In genomic region chr5:31531543-31531887, GRCh38 we compare ENCODE assay signal across 8 cellular contexts. TPM values are rescaled to one million over a fixed set of nuclear protein-coding genes. Genes with fewer than 3 reads are reported as not detected.
A peak's percentile ranks its signal among the peaks of the same experiment; 100 is the strongest.
DNase-seq lines count a peak whose midpoint lies in the region; ATAC-seq lines count a peak whose summit lies in the region.

No MANE protein-coding gene starts in this region.

- peak overlapping the region; percentile 89 for H2AFZ ChIP-seq in ACC112 (ENCODE audit: low read length, unreplicated experiment)

- H3K4me1 Mint-ChIP-seq in activated naive CD8-positive, alpha-beta T cell treated with anti-CD3 and anti-CD28 coated beads, Interleukin-2, amount 10 ng/mL, durations not matched to agents 7 days and 5 days, result peaks cover 27% of the 10 kb centered on the region

- ATAC-seq in GM18502 (IDR thresholded peaks at IDR 0.05; ENCODE audit: poor library complexity, unreplicated experiment) (peak; percentile 41), HG02870 (IDR thresholded peaks at IDR 0.05; ENCODE audit: unreplicated experiment) (peak; percentile 32)
- ATAC-seq in activated naive CD8-positive, alpha-beta T cell treated with anti-CD3 and anti-CD28 coated beads, Interleukin-2, amount 10 ng/mL, durations not matched to agents 7 days and 5 days (ENCODE audit: low read depth), result peak; percentile 41

- no peaks in the 10 kb centered on the region for H3K9me3 Mint-ChIP-seq in activated naive CD8-positive, alpha-beta T cell treated with anti-CD3 and anti-CD28 coated beads, Interleukin-2, amount 10 ng/mL, durations not matched to agents 7 days and 5 days

- peaks cover 29% of the 10 kb centered on the region for H3K36me3 ChIP-seq in ACC112 (ENCODE audit: insufficient read depth, low read length)

- H3K27me3 Mint-ChIP-seq in activated naive CD8-positive, alpha-beta T cell treated with anti-CD3 and anti-CD28 coated beads, Interleukin-2, amount 10 ng/mL, durations not matched to agents 7 days and 5 days, result no peaks in the 10 kb centered on the region

- peaks cover 55% of the 10 kb centered on the region for H3K79me2 ChIP-seq in ACC112 (ENCODE audit: control insufficient read depth, insufficient read depth, low read length, unreplicated experiment)

- POLR2A ChIA-PET in activated naive CD8-positive, alpha-beta T cell treated with anti-CD3 and anti-CD28 coated beads, Interleukin-2, amount 10 ng/mL, durations not matched to agents 7 days and 5 days (lab: Charles Lee), result interaction anchor here (0.9 to 1.2 kb wide), 2 partner anchors 9 to 15 kb away, joined by 3 to 4 read pairs; no protein-coding TSS in a partner anchor

- no peaks in the 10 kb centered on the region for H3K27me3 ChIP-seq in ACC112 (ENCODE audit: insufficient read depth, low read length)

- peak overlapping the region; percentile 95 for H3K4me3 ChIP-seq in ACC112 (ENCODE audit: low read depth, low read length)
- peak overlapping the region; percentile 93 for H3K4me3 ChIP-seq in skeletal muscle cell (ENCODE audit: low read depth, low read length)

- H3K27ac ChIP-seq in ACC112 (ENCODE audit: low read depth, low read length), result 0 out of 2 replicates have a peak overlapping the region, but pooled peaks have one; percentile 10

- H3K36me3 Mint-ChIP-seq in activated naive CD8-positive, alpha-beta T cell treated with anti-CD3 and anti-CD28 coated beads, Interleukin-2, amount 10 ng/mL, durations not matched to agents 7 days and 5 days, result peaks cover 27% of the 10 kb centered on the region

- H3K4me3 Mint-ChIP-seq in activated naive CD8-positive, alpha-beta T cell treated with anti-CD3 and anti-CD28 coated beads, Interleukin-2, amount 10 ng/mL, durations not matched to agents 7 days and 5 days, result peak overlapping the region; percentile 93

- peaks cover 25% of the 10 kb centered on the region for H3K4me1 ChIP-seq in ACC112 (ENCODE audit: control insufficient read depth, insufficient read depth, low read length, unreplicated experiment)

- peak overlapping the region; percentile 81 for H3K27ac Mint-ChIP-seq in activated naive CD8-positive, alpha-beta T cell treated with anti-CD3 and anti-CD28 coated beads, Interleukin-2, amount 10 ng/mL, durations not matched to agents 7 days and 5 days

- DNase-seq in NCI-H748 treated with DMSO at 0.1 percent for 48 hours (lab: John Stamatoyannopoulos, UW) (peak; percentile 75), hepatic stellate cell (ENCODE audit: low spot score) (peak; percentile 55), skeletal muscle cell (ENCODE audit: low read depth) (no peak), glomerular visceral epithelial cell (ENCODE audit: extremely low spot score) (no peak)
- DNase-seq in activated naive CD8-positive, alpha-beta T cell treated with anti-CD3 and anti-CD28 coated beads, Interleukin-2, amount 10 ng/mL, durations not matched to agents 7 days and 5 days, result no peak

RNA-seq across cellular contexts. Expression of gene DROSHA, which starts 0.4 kb away (rescaled TPM):
- 10 to 100 TPM; 66.7 to 87.4 TPM for total RNA-seq in activated naive CD8-positive, alpha-beta T cell treated with anti-CD3 and anti-CD28 coated beads, Interleukin-2, amount 10 ng/mL, durations not matched to agents 7 days and 5 days

RNA-seq across cellular contexts. Expression of gene C5orf22, which starts 0.6 kb away (rescaled TPM):
- 10 to 100 TPM; 27.2 to 29.9 TPM for total RNA-seq in activated naive CD8-positive, alpha-beta T cell treated with anti-CD3 and anti-CD28 coated beads, Interleukin-2, amount 10 ng/mL, durations not matched to agents 7 days and 5 days

Comparison
In these comparisons a context has a peak if more than half of its experiments do, and no peak if none do; other contexts are left out.
1. DNase-seq: peak in NCI-H748 treated with DMSO at 0.1 percent for 48 hours (single experiment) and hepatic stellate cell (single experiment); none in activated naive CD8-positive, alpha-beta T cell treated with anti-CD3 and anti-CD28 coated beads, Interleukin-2, amount 10 ng/mL, durations not matched to agents 7 days and 5 days (single experiment), skeletal muscle cell (single experiment) and glomerular visceral epithelial cell (single experiment).
2. Peak in every context shown above with its lines, with median percentiles within 50 percentile points of each other: ATAC-seq.